12 cellular contexts compared by ENCODE assay signal in genomic region chr10:46468119-46468809, GRCh38. TPM values are rescaled to one million over a fixed set of nuclear protein-coding genes. Genes with fewer than 3 reads are reported as not detected.
DNase-seq lines count a peak whose midpoint lies in the region; ATAC-seq, FAIRE-seq and TF ChIP-seq lines count a peak whose summit lies in the region.
"Not testable (repeated sequence)": the region's sequence is repeated elsewhere in the genome, so short reads cannot be mapped to it uniquely, and the experiment has no call there.
"Had no signal": no experiment of that assay in that cellular context is flagged by ENCODE, and none has a peak within 500 bp of the region (broad histone marks: within the 10 kb centered on the region; RNA-seq: fewer than 3 reads in every experiment).

No MANE protein-coding gene starts in this region.

- H3F3A ChIP-seq in neural progenitor cell (ENCODE audit: low read depth) = not testable (repeated sequence)

- not testable (repeated sequence) for H3K23me2 ChIP-seq in H9 (ENCODE audit: insufficient read length, low read depth, low read length, poor library complexity, severe bottlenecking)

- not testable (repeated sequence) for H3K36me3 Mint-ChIP-seq in H9 (ENCODE audit: insufficient read depth in 1 of 3, low read depth in 3 of 3); neural progenitor cell

- H3K79me2 ChIP-seq in H9 (ENCODE audit: insufficient read depth, low read length); neural progenitor cell (ENCODE audit: low read depth): not testable (repeated sequence)

- not testable (repeated sequence) for H3K23ac ChIP-seq in H9 (ENCODE audit: insufficient read length, low read depth, low read length)

- not testable (repeated sequence) for FAIRE-seq in bronchial epithelial cell (lab: Jason Lieb, UNC)

- not testable (repeated sequence) for H3K4me3 ChIP-seq in AG10803 (ENCODE audit: low read length); RWPE2 (ENCODE audit: severe bottlenecking); bronchial epithelial cell (ENCODE audit: low read depth, low read length); foreskin fibroblast (ENCODE audit: low read depth in 1 of 2, low read length in 2 of 2); kidney epithelial cell (ENCODE audit: low read depth, low read length); neural progenitor cell; stomach

- H2AK5ac ChIP-seq in H9 (ENCODE audit: insufficient read length, low read length) = not testable (repeated sequence)

- not testable (repeated sequence) for H4K20me1 ChIP-seq in H9 (ENCODE audit: control insufficient read depth, insufficient read depth, insufficient read length); neural progenitor cell (ENCODE audit: low read depth)

- H2AFZ ChIP-seq in H9 (ENCODE audit: low read length); neural progenitor cell (replicated peaks): not testable (repeated sequence)

- H4K8ac ChIP-seq in H9 (replicated peaks; ENCODE audit: insufficient read length, low read depth, low read length) = not testable (repeated sequence)

- not testable (repeated sequence) for H3K27me3 Mint-ChIP-seq in H9 (ENCODE audit: low read depth); neural progenitor cell (ENCODE audit: insufficient read depth, low read depth)

- H3K27ac Mint-ChIP-seq in H9, neural progenitor cell: not testable (repeated sequence)

- H2BK5ac ChIP-seq in H9 (ENCODE audit: insufficient read length, low read length) = not testable (repeated sequence)

- H3K27me3 ChIP-seq in H9 (ENCODE audit: insufficient read depth, low read length); RWPE2 (ENCODE audit: insufficient read depth, poor library complexity, severe bottlenecking); bronchial epithelial cell (ENCODE audit: control insufficient read depth, insufficient read depth, low read length); kidney epithelial cell (ENCODE audit: control insufficient read depth, insufficient read depth, low read length); neural progenitor cell; stomach: not testable (repeated sequence)

- not testable (repeated sequence) for H3K9me3 Mint-ChIP-seq in H9, neural progenitor cell

- H3K4me2 ChIP-seq in H9 (ENCODE audit: insufficient read depth, insufficient read length, low read length); neural progenitor cell: not testable (repeated sequence)

- not testable (repeated sequence) for H3K9me3 ChIP-seq in H9 (ENCODE audit: control insufficient read depth, low read depth, low read length); RWPE2 (ENCODE audit: severe bottlenecking); neural progenitor cell (ENCODE audit: low read depth); stomach

- not testable (repeated sequence) for H3K79me1 ChIP-seq in H9 (ENCODE audit: insufficient read depth, low read depth, low read length, poor library complexity, severe bottlenecking)

- H4K5ac ChIP-seq in H9 (ENCODE audit: insufficient read length, low read depth, low read length) = not testable (repeated sequence)

- ATAC-seq in RWPE2 (ENCODE audit: low read depth) = peak; percentile 51

- not testable (repeated sequence) for H3K4me3 Mint-ChIP-seq in H9, neural progenitor cell

- not testable (repeated sequence) for H3K4ac ChIP-seq in H9 (ENCODE audit: low read depth, low read length)

- H3T11ph ChIP-seq in H9 (ENCODE audit: low read length) = not testable (repeated sequence)

- not testable (repeated sequence) for H4K91ac ChIP-seq in H9 (ENCODE audit: insufficient read length, low read depth, low read length)

- not testable (repeated sequence) for DNase-seq in AG10803 (ENCODE audit: low read depth); H9; RWPE2 (ENCODE audit: low spot score); bronchial epithelial cell (ENCODE audit: low read depth); foreskin fibroblast; kidney epithelial cell (ENCODE audit: low read depth); neural progenitor cell (ENCODE audit: low spot score)
- peak; percentile 27 for DNase-seq in stomach

- H2BK120ac ChIP-seq in H9 (ENCODE audit: low read depth, low read length, poor library complexity, severe bottlenecking) = not testable (repeated sequence)

- H3K14ac ChIP-seq in H9 (ENCODE audit: insufficient read depth, low read length) = not testable (repeated sequence)

- not testable (repeated sequence) for H3K36me3 ChIP-seq in RWPE2 (ENCODE audit: low read depth); bronchial epithelial cell (ENCODE audit: control insufficient read depth, insufficient read depth, low read length); kidney epithelial cell (ENCODE audit: control insufficient read depth, insufficient read depth, low read length); neural progenitor cell; stomach

- not testable (repeated sequence) for H3K4me1 ChIP-seq in H9 (ENCODE audit: insufficient read depth, low read length); RWPE2 (ENCODE audit: insufficient read depth, poor library complexity, severe bottlenecking); neural progenitor cell; stomach

- H2BK20ac ChIP-seq in H9 (ENCODE audit: low read depth, low read length, poor library complexity, severe bottlenecking) = not testable (repeated sequence)

- no CpG with 5 or more reads among the region's 4 CpGs for WGBS in H9 (ENCODE audit: extremely low coverage, insufficient read length, low lambda C conversion rate)
- 0% methylated on average over 1 of the region's 4 CpGs; no CpG with 5 or more reads in 4 of the 5 donors for WGBS in stomach, 5 donors

- intact Hi-C loops in stomach (cut with DNase I; ENCODE audit: low total_unique reads) = not testable (repeated sequence)

- H3K18ac ChIP-seq in H9 (ENCODE audit: insufficient read length, low read depth, low read length) = not testable (repeated sequence)

- TF ChIP-seq EP300 in stomach (IDR thresholded peaks at IDR 0.05) = not testable (repeated sequence)

- H3K56ac ChIP-seq in H9 (ENCODE audit: insufficient read length, low read depth, low read length) = not testable (repeated sequence)

- TF ChIP-seq POLR2A in stomach (IDR thresholded peaks at IDR 0.05) = not testable (repeated sequence)

- H2BK15ac ChIP-seq in H9 (ENCODE audit: low read depth, low read length) = not testable (repeated sequence)

- H3K9ac ChIP-seq in H9 (ENCODE audit: extremely low read depth, insufficient read length, low read length); neural progenitor cell: not testable (repeated sequence)

- not testable (repeated sequence) for H3K27ac ChIP-seq in H9 (ENCODE audit: insufficient read length, low read depth, low read length); RWPE2 (ENCODE audit: poor library complexity, severe bottlenecking); neural progenitor cell; stomach

- TF ChIP-seq CTCF in AG10803 (conservative IDR thresholded peaks at IDR 0.05; ENCODE audit: low read length) (peak; percentile 26), H9 (conservative IDR thresholded peaks at IDR 0.05) (peak; percentile 52; the same call in 2 of the 3 replicates), bronchial epithelial cell (IDR thresholded peaks at IDR 0.05; ENCODE audit: insufficient read depth, low read length, severe bottlenecking) (peak; percentile 12), foreskin fibroblast (IDR thresholded peaks at IDR 0.05; ENCODE audit: low read depth, low read length) (peak; percentile 9), kidney epithelial cell (IDR thresholded peaks at IDR 0.05; ENCODE audit: insufficient read depth, low read length, poor library complexity, severe bottlenecking) (peak; percentile 2), neural progenitor cell (IDR thresholded peaks at IDR 0.05) (peak; percentile 42)
- not testable (repeated sequence) for TF ChIP-seq CTCF in RWPE2 (IDR thresholded peaks at IDR 0.05; ENCODE audit: poor library complexity, severe bottlenecking); stomach (IDR thresholded peaks at IDR 0.05)

- H2BK12ac ChIP-seq in H9 (ENCODE audit: insufficient read length, low read depth, low read length) = not testable (repeated sequence)

- H3K4me1 Mint-ChIP-seq in H9, neural progenitor cell: not testable (repeated sequence)

RNA-seq across cellular contexts. Expression of gene NPY4R, which starts 2.5 kb away (rescaled TPM):
- not detected in 2 replicates for total RNA-seq in H9 (2021)
- not detected in 2 replicates for total RNA-seq in bronchial epithelial cell
- not detected in 2 replicates for total RNA-seq in kidney epithelial cell
- total RNA-seq in neural progenitor cell (ENCODE audit: low replicate concordance) = 0.22 TPM in 1 of 2 replicates, not detected in the other
- 10 to 100 TPM in 1 of 5 donors, 1 to 10 TPM in 1, not detected in 3; 3.0 to 22.9 TPM for total RNA-seq in stomach
- under 1 TPM in 1 of 3 donors, not detected in 2; 0.19 TPM for polyA plus RNA-seq in stomach
- total RNA-seq: activated CD8-positive, alpha-beta T cell treated with anti-CD3 and anti-CD28 coated beads for 36 hours; activated naive CD8-positive, alpha-beta T cell treated with anti-CD3 and anti-CD28 coated beads for 36 hours; fibroblast of lung; natural killer cell treated with Interleukin-12 subunit alpha and Interleukin-12 subunit beta and Interleukin-15 and Interleukin-18, amount 100 ng/mL, for 72 hours had no signal
